37 cellular contexts compared by ENCODE assay signal in the genomic region with DNA sequence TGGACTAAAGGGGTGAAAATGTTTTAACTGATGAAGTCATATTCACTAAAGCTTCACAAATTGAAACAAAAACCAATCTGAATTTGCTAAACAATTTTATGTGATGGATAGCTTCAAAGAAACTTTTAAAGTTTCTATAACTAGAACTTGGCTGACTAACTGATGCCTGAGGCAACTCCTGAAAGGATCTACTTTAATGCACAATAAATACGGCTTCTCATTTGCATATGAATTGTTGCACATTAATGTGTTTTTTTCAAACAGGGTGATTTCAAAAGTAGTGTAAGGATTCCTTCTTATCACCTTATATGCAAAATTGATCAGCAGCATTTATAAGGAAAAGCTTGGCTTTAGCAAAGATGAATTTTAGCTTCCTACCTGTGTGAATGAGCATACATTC. TPM values are rescaled to one million over a fixed set of nuclear protein-coding genes. Genes with fewer than 3 reads are reported as not detected.
"Had no signal": no experiment of that assay in that cellular context is flagged by ENCODE, and none has a peak within 500 bp of the region (broad histone marks: within the 10 kb centered on the region; RNA-seq: fewer than 3 reads in every experiment).

No MANE protein-coding gene starts in this region.

- H3K4me1 Mint-ChIP-seq: activated B cell treated with CpG ODN at 0.5 μM for 24 hours; activated CD4-positive, alpha-beta T cell treated with anti-CD3 and anti-CD28 coated beads, Interleukin-2, amount 10 ng/mL, durations not matched to agents 24 days and 14 days; activated naive CD4-positive, alpha-beta T cell treated with anti-CD3 and anti-CD28 coated beads, Interleukin-2, amount 10 ng/mL, durations not matched to agents 7 days and 5 days; activated naive CD4-positive, alpha-beta T cell treated with anti-CD3 and anti-CD28 coated beads, Interleukin-2, amount 50 U/mL, for 24 hours; activated naive CD8-positive, alpha-beta T cell treated with anti-CD3 and anti-CD28 coated beads, Interleukin-2, amount 10 ng/mL, durations not matched to agents 7 days and 5 days; activated naive CD8-positive, alpha-beta T cell treated with anti-CD3 and anti-CD28 coated beads, Interleukin-2, amount 50 U/mL, for 24 hours; activated T-helper 17 cell treated with anti-CD3 and anti-CD28 coated beads, Interleukin-2, amount 50 U/mL, for 72 hours had no signal

- H3K27ac ChIP-seq: ascending aorta, VCaP had no signal

- H3K9me3 Mint-ChIP-seq: activated B cell treated with CpG ODN at 0.5 μM for 24 hours; activated CD4-positive, alpha-beta memory T cell treated with anti-CD3 and anti-CD28 coated beads for 36 hours; activated CD4-positive, alpha-beta T cell treated with anti-CD3 and anti-CD28 coated beads, Interleukin-2, amount 10 ng/mL, durations not matched to agents 24 days and 14 days; activated CD8-positive, alpha-beta T cell treated with anti-CD3 and anti-CD28 coated beads for 36 hours; activated naive CD4-positive, alpha-beta T cell treated with anti-CD3 and anti-CD28 coated beads, Interleukin-2, amount 10 ng/mL, durations not matched to agents 7 days and 5 days; activated naive CD4-positive, alpha-beta T cell treated with anti-CD3 and anti-CD28 coated beads, Interleukin-2, amount 50 U/mL, for 24 hours; activated naive CD8-positive, alpha-beta T cell treated with anti-CD3 and anti-CD28 coated beads, Interleukin-2, amount 10 ng/mL, durations not matched to agents 7 days and 5 days; activated naive CD8-positive, alpha-beta T cell treated with anti-CD3 and anti-CD28 coated beads, Interleukin-2, amount 50 U/mL, for 24 hours; activated T-cell treated with anti-CD3 and anti-CD28 coated beads, Interleukin-2, amount 50 U/mL, for 4 hours; activated T-cell treated with anti-CD3 and anti-CD28 coated beads, Interleukin-2, amount 50 U/mL, for 72 hours; activated T-helper 1 cell treated with anti-CD3 and anti-CD28 coated beads, Interleukin-12 subunit alpha, Interleukin-12 subunit beta, Interleukin-2, Interleukin-4 antibody, amounts not matched to agents 30 ng/mL and 10 ng/mL and 1 ng/mL, durations not matched to agents 14 hours and 24 hours and 36 hours; activated T-helper 17 cell treated with anti-CD3 and anti-CD28 coated beads, Interleukin-2, amount 50 U/mL, for 72 hours; T-helper 1 cell treated with Interleukin-12 subunit alpha and Interleukin-12 subunit beta and Interleukin-4 antibody, amounts not matched to agents 30 μg/mL and 1 μg/mL, for 36 hours; T-helper 2 cell treated with Interferon-gamma antibody and Interleukin-4, amounts not matched to agents 5 μg/mL and 100 μg/mL, for 36 hours had no signal

- H3K4me3 ChIP-seq: ascending aorta had no signal

- DNase-seq: activated B cell treated with CpG ODN at 0.5 μM for 24 hours; activated CD4-positive, alpha-beta memory T cell treated with anti-CD3 and anti-CD28 coated beads for 36 hours; activated CD4-positive, alpha-beta T cell treated with anti-CD3 and anti-CD28 coated beads for 4 hours; activated CD4-positive, alpha-beta T cell treated with anti-CD3 and anti-CD28 coated beads, Interleukin-2, amount 10 ng/mL, durations not matched to agents 24 days and 14 days; activated CD4-positive, alpha-beta T cell treated with anti-CD3 and anti-CD28 coated beads, Interleukin-2, amount 50 U/mL, for 1 hour; activated CD4-positive, alpha-beta T cell treated with anti-CD3 and anti-CD28 coated beads, Interleukin-2, amount 50 U/mL, for 4 hours; activated CD4-positive, CD25-positive, alpha-beta regulatory T cell treated with anti-CD3 and anti-CD28 coated beads, Interleukin-2, amount 50 U/mL, for 72 hours; activated CD8-positive, alpha-beta memory T cell treated with anti-CD3 and anti-CD28 coated beads, Interleukin-2, amount 50 U/mL, for 4 hours; activated CD8-positive, alpha-beta T cell treated with anti-CD3 and anti-CD28 coated beads for 36 hours; activated effector memory CD4-positive, alpha-beta T cell treated with anti-CD3 and anti-CD28 coated beads, Interleukin-2, amount 50 U/mL, for 16 hours; activated gamma-delta T cell treated with Interleukin-2 at 50 U/mL for 16 hours; activated naive CD4-positive, alpha-beta T cell; activated naive CD4-positive, alpha-beta T cell treated with anti-CD3 and anti-CD28 coated beads, Interleukin-2, amount 10 ng/mL, durations not matched to agents 7 days and 5 days; activated naive CD8-positive, alpha-beta T cell treated with anti-CD3 and anti-CD28 coated beads, Interleukin-2, amount 10 ng/mL, durations not matched to agents 7 days and 5 days; activated naive CD8-positive, alpha-beta T cell treated with anti-CD3 and anti-CD28 coated beads, Interleukin-2, amount 50 U/mL, for 24 hours; activated T-cell treated with anti-CD3 and anti-CD28 coated beads for 4 hours; activated T-cell treated with anti-CD3 and anti-CD28 coated beads, Interleukin-2, amount 50 U/mL, for 1 hour; activated T-cell treated with anti-CD3 and anti-CD28 coated beads, Interleukin-2, amount 50 U/mL, for 4 hours; activated T-cell treated with anti-CD3 and anti-CD28 coated beads, Interleukin-2, amount 50 U/mL, for 72 hours; amygdala; anterior cingulate cortex; central memory CD4-positive, alpha-beta T cell; T-helper 1 cell; T-helper 2 cell; T-helper 9 cell had no signal

- H3K36me3 ChIP-seq: ascending aorta had no signal

- H3K4me1 ChIP-seq: ascending aorta had no signal

- ATAC-seq: activated CD8-positive, alpha-beta T cell treated with anti-CD3 and anti-CD28 coated beads for 36 hours; activated naive CD8-positive, alpha-beta T cell treated with anti-CD3 and anti-CD28 coated beads, Interleukin-2, amount 50 U/mL, for 24 hours; activated T-cell treated with anti-CD3 and anti-CD28 coated beads, Interleukin-2, amount 50 U/mL, for 4 hours; activated T-cell treated with anti-CD3 and anti-CD28 coated beads, Interleukin-2, amount 50 U/mL, for 72 hours; activated T-helper 17 cell treated with anti-CD3 and anti-CD28 coated beads, Interleukin-2, amount 50 U/mL, for 72 hours had no signal

- H3K27me3 ChIP-seq: ascending aorta had no signal

- H3K4me3 Mint-ChIP-seq: activated B cell treated with CpG ODN at 0.5 μM for 24 hours; activated CD4-positive, alpha-beta memory T cell treated with anti-CD3 and anti-CD28 coated beads for 36 hours; activated CD4-positive, alpha-beta T cell treated with anti-CD3 and anti-CD28 coated beads, Interleukin-2, amount 10 ng/mL, durations not matched to agents 24 days and 14 days; activated CD8-positive, alpha-beta T cell treated with anti-CD3 and anti-CD28 coated beads for 36 hours; activated naive CD4-positive, alpha-beta T cell treated with anti-CD3 and anti-CD28 coated beads, Interleukin-2, amount 10 ng/mL, durations not matched to agents 7 days and 5 days; activated naive CD4-positive, alpha-beta T cell treated with anti-CD3 and anti-CD28 coated beads, Interleukin-2, amount 50 U/mL, for 24 hours; activated naive CD8-positive, alpha-beta T cell; activated naive CD8-positive, alpha-beta T cell treated with anti-CD3 and anti-CD28 coated beads, Interleukin-2, amount 10 ng/mL, durations not matched to agents 7 days and 5 days; activated naive CD8-positive, alpha-beta T cell treated with anti-CD3 and anti-CD28 coated beads, Interleukin-2, amount 50 U/mL, for 24 hours; activated T-cell treated with anti-CD3 and anti-CD28 coated beads, Interleukin-2, amount 50 U/mL, for 4 hours; activated T-cell treated with anti-CD3 and anti-CD28 coated beads, Interleukin-2, amount 50 U/mL, for 72 hours; activated T-helper 1 cell treated with anti-CD3 and anti-CD28 coated beads, Interleukin-12 subunit alpha, Interleukin-12 subunit beta, Interleukin-2, Interleukin-4 antibody, amounts not matched to agents 30 ng/mL and 10 ng/mL and 1 ng/mL, durations not matched to agents 14 hours and 24 hours and 36 hours; activated T-helper 17 cell treated with anti-CD3 and anti-CD28 coated beads, Interleukin-2, amount 50 U/mL, for 72 hours; brain; T-helper 1 cell treated with Interleukin-12 subunit alpha and Interleukin-12 subunit beta and Interleukin-4 antibody, amounts not matched to agents 30 μg/mL and 1 μg/mL, for 36 hours; T-helper 2 cell treated with Interferon-gamma antibody and Interleukin-4, amounts not matched to agents 5 μg/mL and 100 μg/mL, for 36 hours had no signal

- H3K36me3 Mint-ChIP-seq: activated CD4-positive, alpha-beta memory T cell treated with anti-CD3 and anti-CD28 coated beads for 36 hours; activated naive CD4-positive, alpha-beta T cell treated with anti-CD3 and anti-CD28 coated beads, Interleukin-2, amount 10 ng/mL, durations not matched to agents 7 days and 5 days; activated naive CD4-positive, alpha-beta T cell treated with anti-CD3 and anti-CD28 coated beads, Interleukin-2, amount 50 U/mL, for 24 hours; activated naive CD8-positive, alpha-beta T cell; activated naive CD8-positive, alpha-beta T cell treated with anti-CD3 and anti-CD28 coated beads, Interleukin-2, amount 10 ng/mL, durations not matched to agents 7 days and 5 days had no signal

- H3K27ac Mint-ChIP-seq: activated B cell treated with CpG ODN at 0.5 μM for 24 hours; activated CD4-positive, alpha-beta memory T cell treated with anti-CD3 and anti-CD28 coated beads for 36 hours; activated CD4-positive, alpha-beta T cell treated with anti-CD3 and anti-CD28 coated beads, Interleukin-2, amount 10 ng/mL, durations not matched to agents 24 days and 14 days; activated CD8-positive, alpha-beta T cell treated with anti-CD3 and anti-CD28 coated beads for 36 hours; activated naive CD4-positive, alpha-beta T cell treated with anti-CD3 and anti-CD28 coated beads, Interleukin-2, amount 10 ng/mL, durations not matched to agents 7 days and 5 days; activated naive CD4-positive, alpha-beta T cell treated with anti-CD3 and anti-CD28 coated beads, Interleukin-2, amount 50 U/mL, for 24 hours; activated naive CD8-positive, alpha-beta T cell; activated naive CD8-positive, alpha-beta T cell treated with anti-CD3 and anti-CD28 coated beads, Interleukin-2, amount 10 ng/mL, durations not matched to agents 7 days and 5 days; activated naive CD8-positive, alpha-beta T cell treated with anti-CD3 and anti-CD28 coated beads, Interleukin-2, amount 50 U/mL, for 24 hours; activated T-cell treated with anti-CD3 and anti-CD28 coated beads, Interleukin-2, amount 50 U/mL, for 72 hours; activated T-helper 1 cell treated with anti-CD3 and anti-CD28 coated beads, Interleukin-12 subunit alpha, Interleukin-12 subunit beta, Interleukin-2, Interleukin-4 antibody, amounts not matched to agents 30 ng/mL and 10 ng/mL and 1 ng/mL, durations not matched to agents 14 hours and 24 hours and 36 hours; activated T-helper 17 cell treated with anti-CD3 and anti-CD28 coated beads, Interleukin-2, amount 50 U/mL, for 72 hours; brain; T-helper 1 cell treated with Interleukin-12 subunit alpha and Interleukin-12 subunit beta and Interleukin-4 antibody, amounts not matched to agents 30 μg/mL and 1 μg/mL, for 36 hours; T-helper 2 cell treated with Interferon-gamma antibody and Interleukin-4, amounts not matched to agents 5 μg/mL and 100 μg/mL, for 36 hours had no signal

- FAIRE-seq: TTC549 had no signal

- H3K27me3 Mint-ChIP-seq: activated B cell treated with CpG ODN at 0.5 μM for 24 hours; activated CD4-positive, alpha-beta T cell treated with anti-CD3 and anti-CD28 coated beads, Interleukin-2, amount 10 ng/mL, durations not matched to agents 24 days and 14 days; activated CD8-positive, alpha-beta T cell treated with anti-CD3 and anti-CD28 coated beads for 36 hours; activated naive CD4-positive, alpha-beta T cell treated with anti-CD3 and anti-CD28 coated beads, Interleukin-2, amount 10 ng/mL, durations not matched to agents 7 days and 5 days; activated naive CD8-positive, alpha-beta T cell treated with anti-CD3 and anti-CD28 coated beads, Interleukin-2, amount 10 ng/mL, durations not matched to agents 7 days and 5 days; activated naive CD8-positive, alpha-beta T cell treated with anti-CD3 and anti-CD28 coated beads, Interleukin-2, amount 50 U/mL, for 24 hours; brain had no signal

RNA-seq across cellular contexts. Expression of a gene that starts 58.4 kb away (rescaled TPM):
- total RNA-seq: activated B cell treated with CpG ODN at 0.5 μM for 24 hours; activated CD4-positive, alpha-beta memory T cell treated with anti-CD3 and anti-CD28 coated beads for 36 hours; activated CD4-positive, alpha-beta T cell treated with anti-CD3 and anti-CD28 coated beads, Interleukin-2, amount 10 ng/mL, durations not matched to agents 24 days and 14 days; activated CD8-positive, alpha-beta memory T cell treated with anti-CD3 and anti-CD28 coated beads for 36 hours; activated CD8-positive, alpha-beta T cell treated with anti-CD3 and anti-CD28 coated beads for 36 hours; activated naive CD8-positive, alpha-beta T cell treated with anti-CD3 and anti-CD28 coated beads, Interleukin-2, amount 10 ng/mL, durations not matched to agents 7 days and 5 days; activated T-cell treated with anti-CD3 and anti-CD28 coated beads, Interleukin-2, amount 50 U/mL, for 4 hours; activated T-cell treated with anti-CD3 and anti-CD28 coated beads, Interleukin-2, amount 50 U/mL, for 72 hours; activated T-helper 1 cell treated with anti-CD3 and anti-CD28 coated beads, Interleukin-12 subunit alpha, Interleukin-12 subunit beta, Interleukin-2, Interleukin-4 antibody, amounts not matched to agents 30 ng/mL and 10 ng/mL and 1 ng/mL, durations not matched to agents 14 hours and 24 hours and 36 hours; activated T-helper 17 cell treated with anti-CD3 and anti-CD28 coated beads, Interleukin-2, amount 50 U/mL, for 72 hours; ascending aorta; cardiac septum had no signal
